In the genomic region with DNA sequence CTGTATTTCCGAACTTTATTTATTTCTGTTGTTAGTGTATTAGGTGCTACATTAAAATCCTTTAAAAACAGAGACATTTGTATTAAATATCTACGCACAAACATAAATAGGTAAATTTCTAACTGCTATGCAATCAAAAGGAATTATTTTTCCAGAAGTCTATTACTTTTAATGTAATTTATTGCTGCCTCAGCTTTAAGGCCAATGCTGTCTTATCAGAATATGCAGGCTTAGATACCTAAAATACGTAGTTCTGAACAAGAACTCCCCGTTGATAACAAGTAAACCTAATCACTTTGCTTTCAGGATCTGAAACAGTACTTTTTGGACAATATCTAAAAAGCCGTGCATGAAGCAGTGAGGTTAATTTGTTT, we compare ENCODE assay signal across 1 cellular context.
TF ChIP-seq lines count a peak whose summit lies in the region.

No MANE protein-coding gene starts in this region.

TF ChIP-seq in HepG2, 621 proteins besides CTCF, POLR2A, EP300 and RAD21 (continued from another document):
- TF ChIP-seq, protein P1, sequence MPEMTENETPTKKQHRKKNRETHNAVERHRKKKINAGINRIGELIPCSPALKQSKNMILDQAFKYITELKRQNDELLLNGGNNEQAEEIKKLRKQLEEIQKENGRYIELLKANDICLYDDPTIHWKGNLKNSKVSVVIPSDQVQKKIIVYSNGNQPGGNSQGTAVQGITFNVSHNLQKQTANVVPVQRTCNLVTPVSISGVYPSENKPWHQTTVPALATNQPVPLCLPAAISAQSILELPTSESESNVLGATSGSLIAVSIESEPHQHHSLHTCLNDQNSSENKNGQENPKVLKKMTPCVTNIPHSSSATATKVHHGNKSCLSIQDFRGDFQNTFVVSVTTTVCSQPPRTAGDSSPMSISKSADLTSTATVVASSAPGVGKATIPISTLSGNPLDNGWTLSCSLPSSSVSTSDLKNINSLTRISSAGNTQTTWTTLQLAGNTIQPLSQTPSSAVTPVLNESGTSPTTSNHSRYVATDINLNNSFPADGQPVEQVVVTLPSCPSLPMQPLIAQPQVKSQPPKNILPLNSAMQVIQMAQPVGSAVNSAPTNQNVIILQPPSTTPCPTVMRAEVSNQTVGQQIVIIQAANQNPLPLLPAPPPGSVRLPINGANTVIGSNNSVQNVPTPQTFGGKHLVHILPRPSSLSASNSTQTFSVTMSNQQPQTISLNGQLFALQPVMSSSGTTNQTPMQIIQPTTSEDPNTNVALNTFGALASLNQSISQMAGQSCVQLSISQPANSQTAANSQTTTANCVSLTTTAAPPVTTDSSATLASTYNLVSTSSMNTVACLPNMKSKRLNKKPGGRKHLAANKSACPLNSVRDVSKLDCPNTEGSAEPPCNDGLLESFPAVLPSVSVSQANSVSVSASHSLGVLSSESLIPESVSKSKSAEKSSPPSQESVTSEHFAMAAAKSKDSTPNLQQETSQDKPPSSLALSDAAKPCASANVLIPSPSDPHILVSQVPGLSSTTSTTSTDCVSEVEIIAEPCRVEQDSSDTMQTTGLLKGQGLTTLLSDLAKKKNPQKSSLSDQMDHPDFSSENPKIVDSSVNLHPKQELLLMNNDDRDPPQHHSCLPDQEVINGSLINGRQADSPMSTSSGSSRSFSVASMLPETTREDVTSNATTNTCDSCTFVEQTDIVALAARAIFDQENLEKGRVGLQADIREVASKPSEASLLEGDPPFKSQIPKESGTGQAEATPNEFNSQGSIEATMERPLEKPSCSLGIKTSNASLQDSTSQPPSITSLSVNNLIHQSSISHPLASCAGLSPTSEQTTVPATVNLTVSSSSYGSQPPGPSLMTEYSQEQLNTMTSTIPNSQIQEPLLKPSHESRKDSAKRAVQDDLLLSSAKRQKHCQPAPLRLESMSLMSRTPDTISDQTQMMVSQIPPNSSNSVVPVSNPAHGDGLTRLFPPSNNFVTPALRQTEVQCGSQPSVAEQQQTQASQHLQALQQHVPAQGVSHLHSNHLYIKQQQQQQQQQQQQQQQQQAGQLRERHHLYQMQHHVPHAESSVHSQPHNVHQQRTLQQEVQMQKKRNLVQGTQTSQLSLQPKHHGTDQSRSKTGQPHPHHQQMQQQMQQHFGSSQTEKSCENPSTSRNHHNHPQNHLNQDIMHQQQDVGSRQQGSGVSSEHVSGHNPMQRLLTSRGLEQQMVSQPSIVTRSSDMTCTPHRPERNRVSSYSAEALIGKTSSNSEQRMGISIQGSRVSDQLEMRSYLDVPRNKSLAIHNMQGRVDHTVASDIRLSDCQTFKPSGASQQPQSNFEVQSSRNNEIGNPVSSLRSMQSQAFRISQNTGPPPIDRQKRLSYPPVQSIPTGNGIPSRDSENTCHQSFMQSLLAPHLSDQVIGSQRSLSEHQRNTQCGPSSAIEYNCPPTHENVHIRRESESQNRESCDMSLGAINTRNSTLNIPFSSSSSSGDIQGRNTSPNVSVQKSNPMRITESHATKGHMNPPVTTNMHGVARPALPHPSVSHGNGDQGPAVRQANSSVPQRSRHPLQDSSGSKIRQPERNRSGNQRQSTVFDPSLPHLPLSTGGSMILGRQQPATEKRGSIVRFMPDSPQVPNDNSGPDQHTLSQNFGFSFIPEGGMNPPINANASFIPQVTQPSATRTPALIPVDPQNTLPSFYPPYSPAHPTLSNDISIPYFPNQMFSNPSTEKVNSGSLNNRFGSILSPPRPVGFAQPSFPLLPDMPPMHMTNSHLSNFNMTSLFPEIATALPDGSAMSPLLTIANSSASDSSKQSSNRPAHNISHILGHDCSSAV (CRISPR knock-in tag; IDR thresholded peaks at IDR 0.05; ENCODE audit: borderline replicate concordance), result no peak
- no peak for TF ChIP-seq ZFP36 (IDR thresholded peaks at IDR 0.05; ENCODE audit: borderline replicate concordance, low read depth, low read length, partially characterized antibody)
- no peak for TF ChIP-seq TCF7 (IDR thresholded peaks at IDR 0.05; ENCODE audit: low read depth)
